In the genomic region with DNA sequence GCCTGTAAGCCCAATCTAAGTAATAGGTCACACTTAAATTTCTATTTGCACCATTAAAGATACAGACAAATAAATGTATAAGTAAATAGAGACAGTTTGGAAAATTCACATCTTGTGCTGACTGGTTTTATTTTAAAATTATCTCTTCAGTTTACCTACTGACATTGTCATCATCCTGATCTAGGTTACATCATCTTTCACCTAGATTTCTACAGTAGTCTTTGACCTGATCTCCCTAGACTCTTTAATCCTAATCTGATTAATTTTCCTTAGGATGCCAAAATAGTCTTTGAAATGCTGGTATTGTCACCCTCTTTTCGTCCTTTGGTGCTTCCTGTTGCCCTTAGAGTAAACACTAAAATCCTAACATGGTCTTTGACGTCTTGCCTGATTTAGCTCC, we compare ENCODE assay signal across 28 cellular contexts.
"Had no signal": no experiment of that assay in that cellular context is flagged by ENCODE, and none has a peak within 500 bp of the region (broad histone marks: within the 10 kb centered on the region; RNA-seq: fewer than 3 reads in every experiment).

No MANE protein-coding gene starts in this region.

- H3K9me3 ChIP-seq: SK-N-SH had no signal

- FAIRE-seq: astrocyte had no signal

- H3K4me1 Mint-ChIP-seq: activated CD4-positive, alpha-beta memory T cell treated with anti-CD3 and anti-CD28 coated beads, Interleukin-2, amount 10 ng/mL, durations not matched to agents 7 days and 5 days had no signal

- DNase-seq: activated CD4-positive, alpha-beta memory T cell treated with anti-CD3 and anti-CD28 coated beads, Interleukin-2, amount 10 ng/mL, durations not matched to agents 7 days and 5 days; activated CD4-positive, alpha-beta T cell treated with anti-CD3 and anti-CD28 coated beads for 36 hours; activated CD4-positive, alpha-beta T cell treated with anti-CD3 and anti-CD28 coated beads, Interleukin-2, amount 50 U/mL, for 1 hour; activated gamma-delta T cell; activated naive CD4-positive, alpha-beta T cell treated with anti-CD3 and anti-CD28 coated beads for 36 hours; activated T-cell treated with anti-CD3 and anti-CD28 coated beads for 4 hours; activated T-cell treated with anti-CD3 and anti-CD28 coated beads, Interleukin-2, amount 50 U/mL, for 48 hours; amygdala; KG1; NCI-H1092; NCI-H1417; NCI-H2029; NCI-H2107; NCI-H2171 treated with DMSO at 0.1 percent for 48 hours; NCI-H345; NCI-H510A; NCI-H526 treated with DMSO at 0.1 percent for 48 hours; Right ventricle myocardium superior; SJCRH30; SK-N-SH; T-helper 1 cell had no signal

- H3K27me3 ChIP-seq: cardiac muscle cell, SJCRH30 had no signal

- H3K9me3 Mint-ChIP-seq: activated CD4-positive, alpha-beta memory T cell treated with anti-CD3 and anti-CD28 coated beads, Interleukin-2, amount 10 ng/mL, durations not matched to agents 7 days and 5 days; activated naive CD4-positive, alpha-beta T cell treated with anti-CD3 and anti-CD28 coated beads for 36 hours; activated T-helper 17 cell treated with anti-CD3 and anti-CD28 coated beads, Interleukin-2, amount 50 U/mL, for 72 hours had no signal

- H3K27me3 Mint-ChIP-seq: activated CD4-positive, alpha-beta memory T cell treated with anti-CD3 and anti-CD28 coated beads, Interleukin-2, amount 10 ng/mL, durations not matched to agents 7 days and 5 days; activated CD4-positive, alpha-beta T cell treated with anti-CD3 and anti-CD28 coated beads for 36 hours; activated naive CD8-positive, alpha-beta T cell; activated T-helper 17 cell treated with anti-CD3 and anti-CD28 coated beads, Interleukin-2, amount 50 U/mL, for 72 hours; brain had no signal

- H3K4me3 ChIP-seq: cardiac muscle cell, SJCRH30 had no signal

- H3K4me2 ChIP-seq: SK-N-SH had no signal

- H3K27ac Mint-ChIP-seq: activated CD4-positive, alpha-beta memory T cell treated with anti-CD3 and anti-CD28 coated beads, Interleukin-2, amount 10 ng/mL, durations not matched to agents 7 days and 5 days; activated CD4-positive, alpha-beta T cell treated with anti-CD3 and anti-CD28 coated beads for 36 hours; activated naive CD4-positive, alpha-beta T cell treated with anti-CD3 and anti-CD28 coated beads for 36 hours; activated naive CD8-positive, alpha-beta T cell; activated T-helper 17 cell treated with anti-CD3 and anti-CD28 coated beads, Interleukin-2, amount 50 U/mL, for 72 hours; brain had no signal

- H3K4me3 Mint-ChIP-seq: activated CD4-positive, alpha-beta memory T cell treated with anti-CD3 and anti-CD28 coated beads, Interleukin-2, amount 10 ng/mL, durations not matched to agents 7 days and 5 days; activated CD4-positive, alpha-beta T cell treated with anti-CD3 and anti-CD28 coated beads for 36 hours; activated naive CD4-positive, alpha-beta T cell treated with anti-CD3 and anti-CD28 coated beads for 36 hours; activated naive CD8-positive, alpha-beta T cell; activated T-helper 17 cell treated with anti-CD3 and anti-CD28 coated beads, Interleukin-2, amount 50 U/mL, for 72 hours; brain had no signal

- H3K27ac ChIP-seq: cardiac muscle cell, RWPE1, SJCRH30, VCaP had no signal
